Comparison of ENCODE assay signal across 18 cellular contexts in genomic region chr1:240491156-240491555, GRCh38.
DNase-seq lines count a peak whose midpoint lies in the region; ATAC-seq, FAIRE-seq and TF ChIP-seq lines count a peak whose summit lies in the region.
"Had no signal": no experiment of that assay in that cellular context is flagged by ENCODE, and none has a peak within 500 bp of the region (broad histone marks: within the 10 kb centered on the region; RNA-seq: fewer than 3 reads in every experiment).

No MANE protein-coding gene starts in this region.

- H3K4me1 Mint-ChIP-seq in H9 = peaks cover 6 to 12% of the 10 kb centered on the region in 2 experiments

- H3K14ac ChIP-seq in H1 (ENCODE audit: insufficient read length) (no peak overlapping the region), trophoblast cell (ENCODE audit: low read length) (no peak overlapping the region), H9 (ENCODE audit: insufficient read depth, low read length) (no peak overlapping the region)

- H3K36me3 Mint-ChIP-seq in H9 (ENCODE audit: insufficient read depth in 1 of 3, low read depth in 3 of 3) = no peaks in the 10 kb centered on the region

- H3K4me1 ChIP-seq in H1 (replicated peaks in 1 of 4; ENCODE audit: control insufficient read depth in 3 of 4, insufficient read depth in 4 of 4, low read length in 3 of 4) = peaks cover 0 to 4% (median under 1%) of the 10 kb centered on the region in 4 experiments; a peak in 2 of 7 replicates
- peaks cover 6 to 22% of the 10 kb centered on the region in 2 experiments for H3K4me1 ChIP-seq in trophoblast cell (ENCODE audit: control insufficient read depth in 1 of 2, insufficient read depth in 2 of 2, low read length in 2 of 2)
- H3K4me1 ChIP-seq in H9 (ENCODE audit: insufficient read depth, low read length) = peaks cover 4% of the 10 kb centered on the region; the same call in 1 of the 2 replicates
- H3K4me1 ChIP-seq: spleen had no signal

- peaks cover 2% of the 10 kb centered on the region; the same call in 1 of the 2 replicates for H3K23me2 ChIP-seq in H1 (ENCODE audit: low read depth, low read length)
- peaks cover 5% of the 10 kb centered on the region for H3K23me2 ChIP-seq in H9 (ENCODE audit: insufficient read length, low read depth, low read length, poor library complexity, severe bottlenecking)

- H4K20me1 ChIP-seq in H1 (replicated peaks in 1 of 2; ENCODE audit: control insufficient read depth in 1 of 2, insufficient read depth in 2 of 2, low read length in 2 of 2) (no peaks in the 10 kb centered on the region), H9 (ENCODE audit: control insufficient read depth, insufficient read depth, insufficient read length) (no peaks in the 10 kb centered on the region)

- no peak overlapping the region for H2BK20ac ChIP-seq in H1 (ENCODE audit: low read length)
- no peak overlapping the region for H2BK20ac ChIP-seq in H9 (ENCODE audit: low read depth, low read length, poor library complexity, severe bottlenecking)

- no peak for ATAC-seq in GM19395 (IDR thresholded peaks at IDR 0.05; ENCODE audit: unreplicated experiment)
- no peak for ATAC-seq in HG02840 (IDR thresholded peaks at IDR 0.05; ENCODE audit: low FRiP score, unreplicated experiment)
- ATAC-seq in GM18909 (IDR thresholded peaks at IDR 0.05; ENCODE audit: poor library complexity, unreplicated experiment) = no peak
- ATAC-seq: activated CD8-positive, alpha-beta T cell treated with anti-CD3 and anti-CD28 coated beads, Interleukin-2, amount 10 ng/mL, durations not matched to agents 7 days and 5 days had no signal

- no peak overlapping the region for H3K23ac ChIP-seq in H1 (ENCODE audit: insufficient read length)
- H3K23ac ChIP-seq in trophoblast cell (ENCODE audit: low read length) = no peak overlapping the region
- H3K23ac ChIP-seq in H9 (ENCODE audit: insufficient read length, low read depth, low read length) = no peak overlapping the region

- H4K5ac ChIP-seq in H1 (ENCODE audit: insufficient read length, low read depth, low read length) = no peak overlapping the region
- no peak overlapping the region for H4K5ac ChIP-seq in H9 (ENCODE audit: insufficient read length, low read depth, low read length)

- no peak for TF ChIP-seq EP300 in H1 (IDR thresholded peaks at IDR 0.05; ENCODE audit: borderline replicate concordance in 1 of 2, low read depth in 2 of 2, low read length in 2 of 2)

- H3K36me3 ChIP-seq in H1 (ENCODE audit: control insufficient read depth in 2 of 4, insufficient read depth in 4 of 4, low read length in 3 of 4) = no peaks in the 10 kb centered on the region
- peaks cover 3 to 5% of the 10 kb centered on the region in 2 experiments for H3K36me3 ChIP-seq in trophoblast cell (ENCODE audit: control insufficient read depth in 1 of 2, insufficient read depth in 2 of 2, low read length in 2 of 2)
- H3K36me3 ChIP-seq: spleen had no signal

- peaks cover 0 to 14% (median 10%) of the 10 kb centered on the region in 4 experiments; a peak in 4 of 7 replicates for H3K27me3 ChIP-seq in H1 (replicated peaks in 1 of 4; ENCODE audit: control insufficient read depth in 3 of 4, extremely low read depth in 1 of 4, insufficient read depth in 3 of 4, low read length in 3 of 4)
- no peaks in the 10 kb centered on the region for H3K27me3 ChIP-seq in trophoblast cell (ENCODE audit: insufficient read depth, low read length)
- no peaks in the 10 kb centered on the region for H3K27me3 ChIP-seq in H9 (ENCODE audit: insufficient read depth, low read length)

- no peak overlapping the region for H3K18ac ChIP-seq in H1 (ENCODE audit: extremely low read depth, low read length)
- H3K18ac ChIP-seq in trophoblast cell (ENCODE audit: low read length) = no peak overlapping the region
- H3K18ac ChIP-seq in H9 (ENCODE audit: insufficient read length, low read depth, low read length) = no peak overlapping the region

- DNase-seq in EH (ENCODE audit: low read depth) (peak; percentile 76), NCI-H774 (lab: John Stamatoyannopoulos, UW) (peak; percentile 22), H1 (ENCODE audit: low read depth in 1 of 2, low spot score in 2 of 2) (no peak), trophoblast cell (peak in 1 of 2 donors; percentile 38), H9 (no peak)
- DNase-seq: activated CD8-positive, alpha-beta T cell treated with anti-CD3 and anti-CD28 coated beads, Interleukin-2, amount 10 ng/mL, durations not matched to agents 7 days and 5 days; effector memory CD4-positive, alpha-beta T cell; foreskin melanocyte; GF-D8; NCI-H1092; spleen had no signal

- H2BK12ac ChIP-seq in H1 (ENCODE audit: low read depth, low read length) (no peak overlapping the region), trophoblast cell (ENCODE audit: low read length) (peak overlapping the region; percentile 9), H9 (ENCODE audit: insufficient read length, low read depth, low read length) (no peak overlapping the region)

- no peaks in the 10 kb centered on the region for H3K79me1 ChIP-seq in H1 (ENCODE audit: low read depth, low read length)
- peaks cover 14% of the 10 kb centered on the region for H3K79me1 ChIP-seq in trophoblast cell (ENCODE audit: low read length)
- H3K79me1 ChIP-seq in H9 (ENCODE audit: insufficient read depth, low read depth, low read length, poor library complexity, severe bottlenecking) = no peaks in the 10 kb centered on the region

- no peak overlapping the region for H2BK120ac ChIP-seq in H1 (replicated peaks; ENCODE audit: low read depth, low read length)
- no peak overlapping the region for H2BK120ac ChIP-seq in trophoblast cell (ENCODE audit: insufficient read depth, low read length, poor library complexity)
- no peak overlapping the region for H2BK120ac ChIP-seq in H9 (ENCODE audit: low read depth, low read length, poor library complexity, severe bottlenecking)

- CTCF ChIA-PET in H1 (lab: Charles Lee; ENCODE audit: partially characterized antibody) = interaction anchor here (1.0 to 4.3 kb wide), 4 partner anchors 19 to 216 kb away, joined by 3 to 20 read pairs (median 8); no protein-coding TSS in a partner anchor

- no peaks in the 10 kb centered on the region for H3K9me3 Mint-ChIP-seq in H9

- no peak overlapping the region for H2AFZ ChIP-seq in H1 (ENCODE audit: low read length)
- H2AFZ ChIP-seq in trophoblast cell (ENCODE audit: insufficient read depth, low read length, poor library complexity) = no peak overlapping the region
- H2AFZ ChIP-seq in H9 (ENCODE audit: low read length) = no peak overlapping the region

- TF ChIP-seq POLR2A in H1 (IDR thresholded peaks at IDR 0.05; ENCODE audit: control extremely low read depth in 1 of 2, low read depth in 2 of 2, low read length in 2 of 2) = no peak

- TF ChIP-seq CTCF in H1 (IDR thresholded peaks at IDR 0.05; ENCODE audit: control extremely low read depth in 1 of 3, insufficient read depth in 1 of 3, low read depth in 1 of 3, low read length in 3 of 3) (no peak), H9 (conservative IDR thresholded peaks at IDR 0.05) (no peak)

- H4K91ac ChIP-seq in H1 (replicated peaks; ENCODE audit: insufficient read length, low read length) (no peak overlapping the region), trophoblast cell (ENCODE audit: low read depth, low read length) (no peak overlapping the region), H9 (ENCODE audit: insufficient read length, low read depth, low read length) (no peak overlapping the region)

- H2BK5ac ChIP-seq in H1 (ENCODE audit: low read depth, low read length) = no peak overlapping the region
- H2BK5ac ChIP-seq in trophoblast cell (ENCODE audit: low read depth, low read length, poor library complexity) = peak overlapping the region; percentile 29
- no peak overlapping the region for H2BK5ac ChIP-seq in H9 (ENCODE audit: insufficient read length, low read length)

- H2BK15ac ChIP-seq in H1 (ENCODE audit: low read length) (no peak overlapping the region), H9 (ENCODE audit: low read depth, low read length) (no peak overlapping the region)

- no peak for FAIRE-seq in H1 (lab: Jason Lieb, UNC)
- FAIRE-seq: islet of Langerhans had no signal

- H3K27ac ChIP-seq in H1 (ENCODE audit: low read depth, low read length) (no peak overlapping the region), trophoblast cell (ENCODE audit: low read depth, low read length) (peak overlapping the region; percentile 20), H9 (ENCODE audit: insufficient read length, low read depth, low read length) (no peak overlapping the region)
- H3K27ac ChIP-seq: C4-2B, spleen had no signal

- 55% methylated on average over 5 of the region's 5 CpGs; no CpG with 5 or more reads in 1 of the 2 experiments for WGBS in H1 (ENCODE audit: extremely low coverage in 1 of 2, insufficient coverage in 1 of 2, insufficient read length in 1 of 2, insufficient replicate concordance in 2 of 2, low coverage in 1 of 2, low lambda C conversion rate in 2 of 2, missing lambda C conversion rate in 1 of 2), 2 experiments
- no CpG with 5 or more reads among the region's 5 CpGs for WGBS in trophoblast cell (ENCODE audit: extremely low coverage, insufficient coverage, insufficient read length)
- WGBS in H9 (ENCODE audit: extremely low coverage, insufficient read length, low lambda C conversion rate) = no CpG with 5 or more reads among the region's 5 CpGs

- no peak overlapping the region; a peak in 2 of 4 replicates for H3K4me2 ChIP-seq in H1 (ENCODE audit: insufficient read depth in 1 of 2, low read depth in 2 of 2, low read length in 2 of 2)
- no peak overlapping the region for H3K4me2 ChIP-seq in trophoblast cell (ENCODE audit: low read length)
- no peak overlapping the region for H3K4me2 ChIP-seq in H9 (ENCODE audit: insufficient read depth, insufficient read length, low read length)

- H4K12ac ChIP-seq in trophoblast cell (ENCODE audit: low read depth, low read length) = no peak overlapping the region

- H3K4ac ChIP-seq in H1 (replicated peaks; ENCODE audit: insufficient read length, low read depth, low read length) (no peak overlapping the region), trophoblast cell (ENCODE audit: low read depth, low read length) (no peak overlapping the region), H9 (ENCODE audit: low read depth, low read length) (no peak overlapping the region)

- no peak overlapping the region for H3K27ac Mint-ChIP-seq in H9
- H3K27ac Mint-ChIP-seq: activated CD8-positive, alpha-beta T cell treated with anti-CD3 and anti-CD28 coated beads, Interleukin-2, amount 10 ng/mL, durations not matched to agents 7 days and 5 days; activated T-helper 2 cell treated with anti-CD3 and anti-CD28 coated beads, Interferon-gamma antibody, Interleukin-2, Interleukin-4, amounts not matched to agents 10 μg/mL and 5 μg/mL and 100 μg/mL, durations not matched to agents 14 hours and 24 hours and 36 hours; brain had no signal

- no peak overlapping the region for H3K4me3 Mint-ChIP-seq in H9
- H3K4me3 Mint-ChIP-seq: activated CD8-positive, alpha-beta T cell treated with anti-CD3 and anti-CD28 coated beads, Interleukin-2, amount 10 ng/mL, durations not matched to agents 7 days and 5 days; brain had no signal

- H3K56ac ChIP-seq in H1 (replicated peaks; ENCODE audit: insufficient read length, low read depth, low read length) (no peak overlapping the region), H9 (ENCODE audit: insufficient read length, low read depth, low read length) (no peak overlapping the region)

- no peak overlapping the region for H2AK5ac ChIP-seq in H1 (ENCODE audit: low read depth, low read length)
- no peak overlapping the region for H2AK5ac ChIP-seq in trophoblast cell (ENCODE audit: low read length)
- no peak overlapping the region for H2AK5ac ChIP-seq in H9 (ENCODE audit: insufficient read length, low read length)

- H3K4me3 ChIP-seq in H1 (ENCODE audit: extremely low read depth in 1 of 4, insufficient read depth in 2 of 4, low read depth in 3 of 4, low read length in 4 of 4) = no peak overlapping the region
- no peak overlapping the region for H3K4me3 ChIP-seq in trophoblast cell (ENCODE audit: low read depth, low read length)
- H3K4me3 ChIP-seq: spleen had no signal

- no peaks in the 10 kb centered on the region for H3K79me2 ChIP-seq in H1 (ENCODE audit: control insufficient read depth in 1 of 2, insufficient read depth in 2 of 2, low read length in 2 of 2)
- no peaks in the 10 kb centered on the region for H3K79me2 ChIP-seq in trophoblast cell (ENCODE audit: control insufficient read depth, insufficient read depth, low read length, poor library complexity)
- H3K79me2 ChIP-seq in H9 (ENCODE audit: insufficient read depth, low read length) = no peaks in the 10 kb centered on the region

- TF ChIP-seq RAD21 in H1 (IDR thresholded peaks at IDR 0.05 in 1 of 2, conservative IDR thresholded peaks at IDR 0.05 in 1 of 2; ENCODE audit: low read depth in 2 of 2, low read length in 2 of 2) = no peak

- H3K9ac ChIP-seq in H1 (replicated peaks in 1 of 4; ENCODE audit: extremely low read depth in 1 of 4, low read depth in 3 of 4, low read length in 3 of 4) (no peak overlapping the region), trophoblast cell (ENCODE audit: low read length) (no peak overlapping the region), H9 (ENCODE audit: extremely low read depth, insufficient read length, low read length) (no peak overlapping the region)

- H3K9me3 ChIP-seq in H1 (ENCODE audit: insufficient read depth in 2 of 2, low read depth in 1 of 2, low read length in 1 of 2) (no peaks in the 10 kb centered on the region), trophoblast cell (ENCODE audit: insufficient read depth, low read depth, low read length) (no peaks in the 10 kb centered on the region), H9 (ENCODE audit: control insufficient read depth, low read depth, low read length) (no peaks in the 10 kb centered on the region)

- no peak overlapping the region for H3T11ph ChIP-seq in H9 (ENCODE audit: low read length)

- H3K27me3 Mint-ChIP-seq in H9 (ENCODE audit: low read depth) = peaks cover 37% of the 10 kb centered on the region

- H4K8ac ChIP-seq in H1 (ENCODE audit: extremely low read depth, insufficient read depth, low read length) (no peak overlapping the region), trophoblast cell (ENCODE audit: low read depth, low read length) (no peak overlapping the region), H9 (replicated peaks; ENCODE audit: insufficient read length, low read depth, low read length) (no peak overlapping the region)

- POLR2A ChIA-PET in H1 (lab: Charles Lee; ENCODE audit: partially characterized antibody) = no interaction called here

Comparison
In these comparisons a context has a peak if more than half of its experiments do, and no peak if none do; other contexts are left out.
1. DNase-seq: peak in EH (single experiment) and NCI-H774 (single experiment); none in H1 (0 of 2) and H9 (single experiment).